Comparison of ENCODE assay signal across 8 cellular contexts in genomic region chr5:177453852-177454396, GRCh38. TPM values are rescaled to one million over a fixed set of nuclear protein-coding genes. Genes with fewer than 3 reads are reported as not detected.
A peak's percentile ranks its signal among the peaks of the same experiment; 100 is the strongest.
DNase-seq lines count a peak whose midpoint lies in the region; ATAC-seq and TF ChIP-seq lines count a peak whose summit lies in the region.

No MANE protein-coding gene starts in this region.

- H3K36me3 Mint-ChIP-seq in type B pancreatic cell, result peaks cover 5% of the 10 kb centered on the region

- peak overlapping the region; percentile 90 for H3K4me3 Mint-ChIP-seq in type B pancreatic cell

- peaks cover 9% of the 10 kb centered on the region for H3K4me1 ChIP-seq in cardiac muscle cell (ENCODE audit: low read depth)

- H3K27ac Mint-ChIP-seq in type B pancreatic cell, result peak overlapping the region; percentile 89

- peaks cover 12% of the 10 kb centered on the region for H3K27me3 Mint-ChIP-seq in type B pancreatic cell

- no peak overlapping the region for H3K27ac ChIP-seq in cardiac muscle cell
- H3K27ac ChIP-seq in angular gyrus (ENCODE audit: low read depth, low read length), result peak overlapping the region; percentile 52

- peak; percentile 46 to 52 for DNase-seq in cardiac muscle cell (ENCODE audit: low read depth in 1 of 2, low spot score in 1 of 2)
- no peak for DNase-seq in cardiac septum (ENCODE audit: low spot score)
- no peak for DNase-seq in kidney epithelial cell (ENCODE audit: low read depth)
- no peak for DNase-seq in type B pancreatic cell (ENCODE audit: extremely low spot score, unreplicated experiment)
- no peak for DNase-seq in stimulated activated CD8-positive, alpha-beta memory T cell treated with anti-CD3 and anti-CD28 coated beads, Interleukin-4, amount 100 ng/mL, for 48 hours
- DNase-seq in NCI-H1092 (lab: John Stamatoyannopoulos, UW), result no peak

- peaks cover 2% of the 10 kb centered on the region for H3K36me3 ChIP-seq in cardiac muscle cell
- H3K36me3 ChIP-seq in kidney epithelial cell (ENCODE audit: control insufficient read depth, insufficient read depth, low read length), result no peaks in the 10 kb centered on the region

- H3K4me1 Mint-ChIP-seq in type B pancreatic cell (ENCODE audit: unreplicated experiment), result peaks cover 24% of the 10 kb centered on the region

- no peak for TF ChIP-seq CTCF in cardiac muscle cell (IDR thresholded peaks at IDR 0.05; ENCODE audit: low read depth, low read length)
- TF ChIP-seq CTCF in kidney epithelial cell (IDR thresholded peaks at IDR 0.05; ENCODE audit: insufficient read depth, low read length, poor library complexity, severe bottlenecking), result no peak
- no peak for TF ChIP-seq CTCF in type B pancreatic cell (conservative IDR thresholded peaks at IDR 0.05)

- H3K9me3 ChIP-seq in cardiac muscle cell (ENCODE audit: low read depth), result no peaks in the 10 kb centered on the region

- no peaks in the 10 kb centered on the region for H3K9me3 Mint-ChIP-seq in type B pancreatic cell

- intact Hi-C loops in cardiac septum (cut with DNase I), result loop anchor here (1.0 to 10.0 kb wide), 3 partner anchors 50 to 139 kb away; partner anchors contain the start of gene MXD3

- ATAC-seq in HG03378 (IDR thresholded peaks at IDR 0.05; ENCODE audit: unreplicated experiment), result peak; percentile 5

- peaks cover 8% of the 10 kb centered on the region for H3K27me3 ChIP-seq in cardiac muscle cell
- H3K27me3 ChIP-seq in kidney epithelial cell (ENCODE audit: control insufficient read depth, insufficient read depth, low read length), result no peaks in the 10 kb centered on the region

- H3K4me3 ChIP-seq in cardiac muscle cell (peak overlapping the region; percentile 54), kidney epithelial cell (ENCODE audit: low read depth, low read length) (peak overlapping the region; percentile 25)

RNA-seq across cellular contexts. Expression of gene PRR7, which starts 7.3 kb away (rescaled TPM):
- total RNA-seq in cardiac muscle cell, result 26.4 and 29.0 TPM in 2 replicates
- polyA plus RNA-seq in cardiac muscle cell, result 27.1 and 29.2 TPM in 2 replicates
- total RNA-seq in cardiac septum, result 5.1 TPM
- total RNA-seq in kidney epithelial cell, result 5.8 and 10.3 TPM in 2 replicates
- 5.9 and 8.8 TPM in 2 replicates for total RNA-seq in type B pancreatic cell (ENCODE audit: low replicate concordance)

RNA-seq across cellular contexts. Expression of gene DBN1, which starts 19.5 kb away (rescaled TPM):
- total RNA-seq in cardiac muscle cell (258 and 295 TPM in 2 replicates), cardiac septum (27.5 TPM), kidney epithelial cell (429 and 434 TPM in 2 replicates), type B pancreatic cell (ENCODE audit: low replicate concordance) (200 and 269 TPM in 2 replicates)
- 147 and 185 TPM in 2 replicates for polyA plus RNA-seq in cardiac muscle cell

RNA-seq across cellular contexts. Expression of gene GRK6, which starts 27.4 kb away (rescaled TPM):
- total RNA-seq in cardiac muscle cell (43.7 and 62.1 TPM in 2 replicates), cardiac septum (20.2 TPM), kidney epithelial cell (34.9 and 46.4 TPM in 2 replicates), type B pancreatic cell (ENCODE audit: low replicate concordance) (46.1 and 47.3 TPM in 2 replicates)
- 39.6 and 62.0 TPM in 2 replicates for polyA plus RNA-seq in cardiac muscle cell

RNA-seq across cellular contexts. Expression of gene PDLIM7, which starts 43.5 kb away (rescaled TPM):
- total RNA-seq in cardiac muscle cell (165 and 255 TPM in 2 replicates), cardiac septum (133 TPM), kidney epithelial cell (467 and 551 TPM in 2 replicates), type B pancreatic cell (ENCODE audit: low replicate concordance) (66.5 and 187 TPM in 2 replicates)
- polyA plus RNA-seq in cardiac muscle cell, result 328 and 537 TPM in 2 replicates

RNA-seq across cellular contexts. Expression of gene F12, which starts 44.6 kb away (rescaled TPM):
- total RNA-seq in cardiac muscle cell (3.4 and 4.6 TPM in 2 replicates), cardiac septum (not detected), kidney epithelial cell (4.0 and 5.1 TPM in 2 replicates), type B pancreatic cell (ENCODE audit: low replicate concordance) (3.2 and 5.7 TPM in 2 replicates)
- polyA plus RNA-seq in cardiac muscle cell, result 5.0 and 13.6 TPM in 2 replicates

Comparison
In these comparisons a context has a peak if more than half of its experiments do, and no peak if none do; other contexts are left out.
1. DNase-seq: peak in cardiac muscle cell (2 of 2); none in cardiac septum (single experiment), kidney epithelial cell (single experiment), type B pancreatic cell (single experiment), stimulated activated CD8-positive, alpha-beta memory T cell treated with anti-CD3 and anti-CD28 coated beads, Interleukin-4, amount 100 ng/mL, for 48 hours (single experiment) and NCI-H1092 (single experiment).